ENCODE assay signal across 21 cellular contexts in the genomic region with DNA sequence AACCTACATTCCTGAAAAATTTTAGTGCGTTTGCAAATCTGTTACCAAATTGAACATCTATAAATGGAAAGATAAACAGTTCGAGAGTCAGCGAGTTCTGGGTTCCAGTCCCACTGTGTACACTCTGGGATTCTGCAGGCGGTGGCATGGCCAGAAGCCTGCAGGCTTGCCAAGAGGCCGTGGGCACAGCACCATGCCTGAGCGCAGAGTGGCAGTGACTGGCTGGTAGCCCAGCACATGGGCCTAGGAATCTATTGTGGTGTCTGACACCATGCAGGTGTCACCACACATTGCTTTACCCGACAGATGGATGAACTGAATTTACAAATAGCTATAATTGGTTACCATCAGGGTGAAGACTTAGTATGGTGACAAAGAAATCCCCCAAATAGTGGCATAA.
DNase-seq lines count a peak whose midpoint lies in the region; ATAC-seq, FAIRE-seq and TF ChIP-seq lines count a peak whose summit lies in the region.
"Had no signal": no experiment of that assay in that cellular context is flagged by ENCODE, and none has a peak within 500 bp of the region (broad histone marks: within the 10 kb centered on the region; RNA-seq: fewer than 3 reads in every experiment).

No MANE protein-coding gene starts in this region.

- H3K4me1 ChIP-seq in tibial artery (peaks cover 0 to 77% (median 21%) of the 10 kb centered on the region in 4 donors), kidney (ENCODE audit: control insufficient read depth in 1 of 2, insufficient read depth in 1 of 2, low read depth in 1 of 2, low read length in 2 of 2) (peaks cover 0 to 3% of the 10 kb centered on the region in 2 donors), gastrocnemius medialis (no peaks in the 10 kb centered on the region)
- H3K4me1 ChIP-seq: BE2C had no signal

- H3K9ac ChIP-seq in kidney (ENCODE audit: low read length in 2 of 2) = no peak overlapping the region

- intact Hi-C loops in tibial artery (cut with DNase I; ENCODE audit: low total_unique reads) (no loop called here), kidney (cut with DNase I) (no loop called here), gastrocnemius medialis (cut with DNase I; ENCODE audit: low total_unique reads) (no loop called here)

- H3K4me3 ChIP-seq in coronary artery (no peak overlapping the region), tibial artery (no peak overlapping the region), kidney (ENCODE audit: low read length in 2 of 2) (no peak overlapping the region), gastrocnemius medialis (no peak overlapping the region)
- H3K4me3 ChIP-seq: PC-9 had no signal

- H3K27me3 ChIP-seq in tibial artery = no peaks in the 10 kb centered on the region
- no peaks in the 10 kb centered on the region for H3K27me3 ChIP-seq in gastrocnemius medialis
- H3K27me3 ChIP-seq: BE2C had no signal

- ATAC-seq in left lobe of liver (peak; percentile 70), gastrocnemius medialis (no peak)

- H3K27ac ChIP-seq in coronary artery (peak overlapping the region; percentile 50 to 82), tibial artery (peak overlapping the region; percentile 76 to 86), kidney (ENCODE audit: low read depth in 2 of 2, low read length in 2 of 2) (no peak overlapping the region), gastrocnemius medialis (no peak overlapping the region)
- H3K27ac ChIP-seq: 22Rv1, PC-9 had no signal

- DNase-seq in NCI-H1694 treated with DMSO at 0.1 percent for 48 hours (lab: John Stamatoyannopoulos, UW) (peak; percentile 6), NCI-H1694 (lab: John Stamatoyannopoulos, UW) (no peak), coronary artery (ENCODE audit: low spot score) (no peak), left lobe of liver (ENCODE audit: low spot score) (no peak), tibial artery (peak; percentile 37 to 89), NOMO-1 (lab: John Stamatoyannopoulos, UW; ENCODE audit: unreplicated experiment in 2 of 2) (no peak), kidney (no peak), gastrocnemius medialis (no peak)
- DNase-seq: BE2C; Calu3; CD4-positive, alpha-beta memory T cell; DMS53; H9; Kasumi-1; MM.1S; NCI-H1092 treated with DMSO at 0.1 percent for 48 hours; NCI-H187 treated with DMSO at 0.1 percent for 48 hours; NCI-H2171; NCI-H774; PC-9 had no signal

- FAIRE-seq in kidney (lab: Jason Lieb, UNC) = no peak

- H3K36me3 ChIP-seq in tibial artery (no peaks in the 10 kb centered on the region), kidney (ENCODE audit: control insufficient read depth in 1 of 2, insufficient read depth in 2 of 2, low read length in 2 of 2) (no peaks in the 10 kb centered on the region), gastrocnemius medialis (no peaks in the 10 kb centered on the region)
- H3K36me3 ChIP-seq: BE2C had no signal

- H3K9me3 ChIP-seq in tibial artery = no peaks in the 10 kb centered on the region
- no peaks in the 10 kb centered on the region for H3K9me3 ChIP-seq in kidney (ENCODE audit: control insufficient read depth in 1 of 2, low read length in 2 of 2)
- no peaks in the 10 kb centered on the region for H3K9me3 ChIP-seq in gastrocnemius medialis
- H3K9me3 ChIP-seq: BE2C had no signal

- TF ChIP-seq CTCF in coronary artery (IDR thresholded peaks at IDR 0.05) (no peak), tibial artery (IDR thresholded peaks at IDR 0.05) (no peak), kidney (IDR thresholded peaks at IDR 0.05; ENCODE audit: borderline replicate concordance, extremely low read depth, insufficient read depth) (no peak), gastrocnemius medialis (IDR thresholded peaks at IDR 0.05 in 4 of 5, conservative IDR thresholded peaks at IDR 0.05 in 1 of 5) (no peak)

- in situ Hi-C loops in gastrocnemius medialis (cut with MboI; ENCODE audit: low sequenced_read_pairs in 4 of 4) = no loop called here

- no peak for TF ChIP-seq POLR2A in gastrocnemius medialis (IDR thresholded peaks at IDR 0.05)

Comparison
In these comparisons a context has a peak if more than half of its experiments do, and no peak if none do; other contexts are left out.
1. DNase-seq: peak in NCI-H1694 treated with DMSO at 0.1 percent for 48 hours (single experiment) and tibial artery (2 of 2); none in NCI-H1694 (single experiment), coronary artery (single experiment), left lobe of liver (single experiment), NOMO-1 (0 of 2), kidney (single experiment) and gastrocnemius medialis (0 of 2).
2. H3K27ac ChIP-seq: peak in coronary artery (2 of 2) and tibial artery (2 of 2); none in kidney (0 of 2) and gastrocnemius medialis (0 of 4).